In the genomic region with DNA sequence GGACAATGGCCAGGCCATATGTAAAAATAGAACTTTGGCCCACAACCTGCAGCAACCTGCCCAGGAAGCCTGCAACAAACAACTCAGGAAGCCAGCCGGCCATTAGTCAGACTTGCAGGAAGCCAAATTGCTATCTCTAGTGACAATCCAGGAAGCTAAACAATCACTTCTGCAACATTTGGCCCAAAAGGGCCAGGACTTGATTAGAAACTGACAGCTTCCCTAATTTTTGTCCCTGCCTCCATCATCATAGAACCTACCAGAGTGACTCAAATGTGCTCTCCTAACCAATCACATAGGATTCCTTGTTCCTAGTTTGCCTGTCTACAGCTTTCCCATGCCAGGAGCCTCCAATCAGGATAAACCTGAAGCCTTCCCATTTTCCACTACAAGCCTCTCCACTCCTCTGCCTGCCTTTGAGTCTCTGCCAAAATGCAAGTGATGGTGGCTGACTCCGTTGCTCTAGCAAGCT, we compare ENCODE assay signal across 15 cellular contexts.
DNase-seq lines count a peak whose midpoint lies in the region; ATAC-seq and TF ChIP-seq lines count a peak whose summit lies in the region.
"Had no signal": no experiment of that assay in that cellular context is flagged by ENCODE, and none has a peak within 500 bp of the region (broad histone marks: within the 10 kb centered on the region; RNA-seq: fewer than 3 reads in every experiment).

No MANE protein-coding gene starts in this region.

- no peak overlapping the region for H3K4me3 ChIP-seq in psoas muscle
- H3K4me3 ChIP-seq: lung had no signal

- DNase-seq in NOMO-1 (lab: John Stamatoyannopoulos, UW; ENCODE audit: unreplicated experiment in 2 of 2) (peak; percentile 12 to 22), NOMO-1 treated with dmso at 0.1 percent for 144 hours (lab: John Stamatoyannopoulos, UW; ENCODE audit: unreplicated experiment) (no peak), NCI-H2107 treated with DMSO at 0.1 percent for 48 hours (lab: John Stamatoyannopoulos, UW; ENCODE audit: unreplicated experiment) (peak; percentile 91), cerebellum (ENCODE audit: low spot score) (peak; percentile 44), psoas muscle (no peak), middle frontal gyrus (ENCODE audit: extremely low spot score, low spot score) (no peak), immature natural killer cell (no peak)
- DNase-seq: activated T-cell treated with anti-CD3 and anti-CD28 coated beads, Interleukin-2, amount 50 U/mL, for 48 hours; anterior cingulate cortex; DND-41; HCEC 1CT; occipital lobe; stimulated activated CD4-positive, alpha-beta T cell treated with anti-CD3 and anti-CD28 coated beads, Interleukin-15, amount 100 ng/mL, for 24 hours had no signal

- H3K4me1 Mint-ChIP-seq in immature natural killer cell = no peaks in the 10 kb centered on the region

- H3K27me3 Mint-ChIP-seq in immature natural killer cell (ENCODE audit: low read depth in 3 of 3) = peaks cover 0 to 2% (median 2%) of the 10 kb centered on the region in 3 donors

- H3K9me3 ChIP-seq in psoas muscle = no peaks in the 10 kb centered on the region

- ATAC-seq in psoas muscle = peak; percentile 56 to 79 (median 74)
- ATAC-seq in HG03520 (IDR thresholded peaks at IDR 0.05; ENCODE audit: unreplicated experiment) = no peak

- H3K4me3 Mint-ChIP-seq in immature natural killer cell = no peak overlapping the region

- no peak overlapping the region for H3K27ac Mint-ChIP-seq in immature natural killer cell

- H3K36me3 ChIP-seq in psoas muscle (ENCODE audit: insufficient read depth in 1 of 2, low read depth in 1 of 2) = no peaks in the 10 kb centered on the region

- intact Hi-C loops in psoas muscle (cut with DNase I) = no loop called here

- no peaks in the 10 kb centered on the region for H3K36me3 Mint-ChIP-seq in immature natural killer cell

- H3K27me3 ChIP-seq in psoas muscle (ENCODE audit: insufficient read depth in 3 of 3, low read length in 2 of 3) = peaks cover 0 to 1% (median 0%) of the 10 kb centered on the region in 3 donors

- H3K4me1 ChIP-seq in psoas muscle = peaks cover 16% of the 10 kb centered on the region

- no peak for TF ChIP-seq CTCF in psoas muscle (IDR thresholded peaks at IDR 0.05)

- 3 to 5% (median 4%) methylated on average over 2 of the region's 2 CpGs for whole genome bisulfite sequencing in psoas muscle, 3 donors

- H3K9me3 Mint-ChIP-seq in immature natural killer cell = no peaks in the 10 kb centered on the region

- H3K27ac ChIP-seq in psoas muscle = peak overlapping the region; percentile 55

Comparison
In these comparisons a context has a peak if more than half of its experiments do, and no peak if none do; other contexts are left out.
1. DNase-seq: peak in NOMO-1 (2 of 2), NCI-H2107 treated with DMSO at 0.1 percent for 48 hours (single experiment) and cerebellum (single experiment); none in NOMO-1 treated with dmso at 0.1 percent for 144 hours (single experiment), psoas muscle (0 of 2), middle frontal gyrus (single experiment) and immature natural killer cell (0 of 3).